ENCODE assay signal across 1 cellular context in the genomic region with DNA sequence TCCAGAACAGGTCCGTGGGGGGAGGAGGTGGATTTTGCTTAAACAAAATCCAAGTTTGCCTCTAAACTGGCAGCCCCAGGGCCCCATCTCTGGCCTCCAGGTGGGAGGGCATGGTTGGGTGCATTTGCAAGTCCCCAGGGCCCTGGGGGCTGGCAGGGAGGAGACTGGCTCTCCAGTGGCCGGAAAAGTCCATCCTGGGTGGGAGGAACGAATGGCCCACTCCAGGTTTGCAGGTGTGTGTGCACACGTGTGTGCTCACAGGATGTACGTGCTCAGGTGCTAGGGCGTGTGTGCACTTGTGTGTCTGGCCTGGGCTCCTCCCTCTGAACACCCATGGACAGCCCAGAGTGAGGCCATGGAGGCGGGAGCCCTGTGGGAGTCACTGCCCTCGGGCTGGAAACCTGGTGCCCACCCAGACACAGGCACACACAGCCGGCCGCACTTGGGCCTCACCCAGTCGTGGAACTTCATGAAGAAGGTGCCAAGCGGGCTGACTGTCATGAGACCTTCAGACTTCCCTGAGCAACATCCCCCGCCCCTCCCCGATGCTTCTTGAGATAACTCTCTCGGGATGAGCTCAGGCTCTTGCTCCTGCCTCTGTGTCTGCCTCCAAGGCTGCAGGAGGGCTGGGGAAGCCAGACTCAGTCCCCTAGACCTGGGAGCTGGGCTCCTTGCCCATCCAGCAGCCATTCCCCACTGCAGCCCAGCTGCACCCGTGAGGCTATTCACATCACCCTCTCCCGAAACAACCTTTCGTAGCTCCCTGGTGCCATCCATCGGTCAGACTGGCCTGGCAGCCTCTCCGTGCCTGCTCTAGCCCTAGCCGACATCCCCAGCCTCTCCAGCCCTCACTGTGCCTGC.
TF ChIP-seq lines count a peak whose summit lies in the region.

No MANE protein-coding gene starts in this region.

TF ChIP-seq in A549, 52 proteins besides CTCF, POLR2A, EP300 and RAD21 (continued from another document):
- 0 out of 2 replicates have a peak, but pooled peaks have one; percentile 25 for TF ChIP-seq CHD4 (IDR thresholded peaks at IDR 0.05; ENCODE audit: borderline replicate concordance)
- TF ChIP-seq RNF2 (IDR thresholded peaks at IDR 0.05; ENCODE audit: borderline replicate concordance, low read depth), result no peak
- no peak for TF ChIP-seq ZC3H11A (IDR thresholded peaks at IDR 0.05)
- TF ChIP-seq, protein P1, sequence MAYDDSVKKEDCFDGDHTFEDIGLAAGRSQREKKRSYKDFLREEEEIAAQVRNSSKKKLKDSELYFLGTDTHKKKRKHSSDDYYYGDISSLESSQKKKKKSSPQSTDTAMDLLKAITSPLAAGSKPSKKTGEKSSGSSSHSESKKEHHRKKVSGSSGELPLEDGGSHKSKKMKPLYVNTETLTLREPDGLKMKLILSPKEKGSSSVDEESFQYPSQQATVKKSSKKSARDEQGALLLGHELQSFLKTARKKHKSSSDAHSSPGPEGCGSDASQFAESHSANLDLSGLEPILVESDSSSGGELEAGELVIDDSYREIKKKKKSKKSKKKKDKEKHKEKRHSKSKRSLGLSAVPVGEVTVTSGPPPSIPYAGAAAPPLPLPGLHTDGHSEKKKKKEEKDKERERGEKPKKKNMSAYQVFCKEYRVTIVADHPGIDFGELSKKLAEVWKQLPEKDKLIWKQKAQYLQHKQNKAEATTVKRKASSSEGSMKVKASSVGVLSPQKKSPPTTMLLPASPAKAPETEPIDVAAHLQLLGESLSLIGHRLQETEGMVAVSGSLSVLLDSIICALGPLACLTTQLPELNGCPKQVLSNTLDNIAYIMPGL (CRISPR knock-in tag; IDR thresholded peaks at IDR 0.05; ENCODE audit: borderline replicate concordance), result no peak
- no peak for TF ChIP-seq HOXB5 (CRISPR knock-in tag; IDR thresholded peaks at IDR 0.05)
- no peak for TF ChIP-seq SREBF2 (IDR thresholded peaks at IDR 0.05)
- TF ChIP-seq, protein P2, sequence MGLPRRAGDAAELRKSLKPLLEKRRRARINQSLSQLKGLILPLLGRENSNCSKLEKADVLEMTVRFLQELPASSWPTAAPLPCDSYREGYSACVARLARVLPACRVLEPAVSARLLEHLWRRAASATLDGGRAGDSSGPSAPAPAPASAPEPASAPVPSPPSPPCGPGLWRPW (IDR thresholded peaks at IDR 0.05), result no peak
- no peak for TF ChIP-seq NR3C1 (IDR thresholded peaks at IDR 0.05)
- TF ChIP-seq, protein P3, sequence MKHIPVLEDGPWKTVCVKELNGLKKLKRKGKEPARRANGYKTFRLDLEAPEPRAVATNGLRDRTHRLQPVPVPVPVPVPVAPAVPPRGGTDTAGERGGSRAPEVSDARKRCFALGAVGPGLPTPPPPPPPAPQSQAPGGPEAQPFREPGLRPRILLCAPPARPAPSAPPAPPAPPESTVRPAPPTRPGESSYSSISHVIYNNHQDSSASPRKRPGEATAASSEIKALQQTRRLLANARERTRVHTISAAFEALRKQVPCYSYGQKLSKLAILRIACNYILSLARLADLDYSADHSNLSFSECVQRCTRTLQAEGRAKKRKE (CRISPR knock-in tag; IDR thresholded peaks at IDR 0.05; ENCODE audit: low read depth), result no peak
- peak; percentile 64; the same call in 1 of the 2 replicates for TF ChIP-seq KDM1A (IDR thresholded peaks at IDR 0.05; ENCODE audit: low read depth)
- no peak for TF ChIP-seq CBX2 (IDR thresholded peaks at IDR 0.05; ENCODE audit: borderline replicate concordance, low read depth)
- no peak for TF ChIP-seq ZNF302 (CRISPR knock-in tag; IDR thresholded peaks at IDR 0.05)
- no peak; the same call in none of the 2 replicates for TF ChIP-seq GATA3 (IDR thresholded peaks at IDR 0.05; ENCODE audit: borderline replicate concordance)
